Comparison of ENCODE assay signal across 37 cellular contexts in the genomic region with DNA sequence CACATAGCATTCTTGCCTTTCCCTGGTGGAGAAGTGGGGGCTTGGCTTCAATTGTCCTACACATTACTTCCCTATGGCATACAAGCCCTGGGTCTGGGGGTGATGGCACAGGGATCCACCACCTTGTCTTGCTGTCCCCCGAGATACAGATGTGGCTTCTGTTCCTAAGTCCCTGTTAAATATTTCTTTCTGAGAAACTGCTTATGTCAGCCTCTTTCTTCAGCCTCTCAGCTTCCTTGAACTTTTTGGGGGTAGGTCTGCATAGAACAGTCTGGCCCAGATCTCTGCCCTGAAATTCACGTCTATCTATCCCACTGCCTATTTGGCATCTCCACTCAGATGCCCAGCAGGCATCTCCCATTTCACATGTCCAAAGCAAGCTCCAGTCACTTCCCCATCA.
"Had no signal": no experiment of that assay in that cellular context is flagged by ENCODE, and none has a peak within 500 bp of the region (broad histone marks: within the 10 kb centered on the region; RNA-seq: fewer than 3 reads in every experiment).

No MANE protein-coding gene starts in this region.

- H3K27ac ChIP-seq: ascending aorta, RWPE1, WERI-Rb-1 had no signal

- H3K4me3 ChIP-seq: ascending aorta had no signal

- H3K36me3 ChIP-seq: ascending aorta, WERI-Rb-1 had no signal

- FAIRE-seq: RCC 7860 had no signal

- H3K27me3 ChIP-seq: ascending aorta had no signal

- H3K4me3 Mint-ChIP-seq: activated CD8-positive, alpha-beta T cell treated with anti-CD3 and anti-CD28 coated beads for 36 hours; activated naive CD8-positive, alpha-beta T cell treated with anti-CD3 and anti-CD28 coated beads for 36 hours; activated T-cell treated with anti-CD3 and anti-CD28 coated beads, Interleukin-2, amount 50 U/mL, for 72 hours; activated T-helper 17 cell treated with anti-CD3 and anti-CD28 coated beads, Interleukin-2, amount 50 U/mL, for 72 hours had no signal

- H3K4me1 Mint-ChIP-seq: activated naive CD8-positive, alpha-beta T cell treated with anti-CD3 and anti-CD28 coated beads for 36 hours; activated T-helper 17 cell treated with anti-CD3 and anti-CD28 coated beads, Interleukin-2, amount 50 U/mL, for 72 hours had no signal

- H3K9me3 Mint-ChIP-seq: activated T-helper 17 cell treated with anti-CD3 and anti-CD28 coated beads, Interleukin-2, amount 50 U/mL, for 72 hours had no signal

- ATAC-seq: activated CD8-positive, alpha-beta T cell treated with anti-CD3 and anti-CD28 coated beads for 36 hours; activated T-cell treated with anti-CD3 and anti-CD28 coated beads, Interleukin-2, amount 50 U/mL, for 72 hours; activated T-helper 17 cell treated with anti-CD3 and anti-CD28 coated beads, Interleukin-2, amount 50 U/mL, for 72 hours; PC-3 had no signal

- H3K27me3 Mint-ChIP-seq: activated naive CD8-positive, alpha-beta T cell treated with anti-CD3 and anti-CD28 coated beads for 36 hours; activated T-helper 17 cell treated with anti-CD3 and anti-CD28 coated beads, Interleukin-2, amount 50 U/mL, for 72 hours had no signal

- H3K4me1 ChIP-seq: ascending aorta had no signal

- H3K36me3 Mint-ChIP-seq: activated naive CD8-positive, alpha-beta T cell treated with anti-CD3 and anti-CD28 coated beads for 36 hours had no signal

- H3K27ac Mint-ChIP-seq: activated CD8-positive, alpha-beta T cell treated with anti-CD3 and anti-CD28 coated beads for 36 hours; activated naive CD8-positive, alpha-beta T cell treated with anti-CD3 and anti-CD28 coated beads for 36 hours; activated T-cell treated with anti-CD3 and anti-CD28 coated beads, Interleukin-2, amount 50 U/mL, for 72 hours; activated T-helper 17 cell treated with anti-CD3 and anti-CD28 coated beads, Interleukin-2, amount 50 U/mL, for 72 hours had no signal

- DNase-seq: activated CD4-positive, alpha-beta T cell treated with anti-CD3 and anti-CD28 coated beads for 1 hour; activated CD4-positive, alpha-beta T cell treated with anti-CD3 and anti-CD28 coated beads for 48 hours; activated CD4-positive, CD25-positive, alpha-beta regulatory T cell; activated CD8-positive, alpha-beta T cell treated with anti-CD3 and anti-CD28 coated beads for 36 hours; activated effector memory CD4-positive, alpha-beta T cell treated with anti-CD3 and anti-CD28 coated beads, Interleukin-2, amount 50 U/mL, for 16 hours; activated naive CD4-positive, alpha-beta T cell; activated naive CD4-positive, alpha-beta T cell treated with anti-CD3 and anti-CD28 coated beads, Interleukin-2, amount 50 U/mL, for 16 hours; activated naive CD8-positive, alpha-beta T cell treated with anti-CD3 and anti-CD28 coated beads for 36 hours; activated T-cell treated with anti-CD3 and anti-CD28 coated beads, Interleukin-2, amount 50 U/mL, for 1 hour; activated T-cell treated with anti-CD3 and anti-CD28 coated beads, Interleukin-2, amount 50 U/mL, for 72 hours; amygdala; caudate nucleus; Kasumi-1; KG1; MM.1S; MV-4-11; NCI-H1092; NCI-H1436 treated with DMSO at 0.1 percent for 48 hours; NCI-H1694 treated with DMSO at 0.1 percent for 48 hours; NCI-H2029; NCI-H2107; NCI-H2171; NCI-H510A; NCI-H526; NCI-H748 treated with DMSO at 0.1 percent for 48 hours; NK-92 treated with Interleukin-12 subunit alpha and Interleukin-12 subunit beta, amount 100 ng/mL, for 24 hours; PC-3; SIG-M5; SW 1271; T-helper 1 cell; T-helper 2 cell; T-helper 9 cell; WERI-Rb-1 had no signal

- H3K9me3 ChIP-seq: ascending aorta had no signal
